In the genomic region with DNA sequence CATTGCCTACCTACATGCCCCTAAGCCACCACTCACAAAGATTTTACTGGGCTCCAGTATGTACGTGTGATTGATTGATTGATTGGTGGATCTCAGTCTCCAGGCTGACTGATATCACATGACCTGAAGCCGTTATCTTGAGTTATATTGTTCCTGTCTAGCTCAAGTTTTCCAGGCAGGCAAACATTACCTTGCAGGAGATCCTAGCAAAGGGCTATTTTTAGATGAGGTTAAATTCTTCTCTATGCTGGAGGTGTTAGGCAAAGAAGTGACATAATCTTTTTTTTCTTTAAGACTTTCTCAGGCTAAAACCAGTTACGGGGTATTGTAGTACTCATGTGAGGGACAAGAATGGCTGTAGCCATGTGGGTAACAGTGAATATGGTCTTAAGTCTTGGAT, we compare ENCODE assay signal across 30 cellular contexts.
"Had no signal": no experiment of that assay in that cellular context is flagged by ENCODE, and none has a peak within 500 bp of the region (broad histone marks: within the 10 kb centered on the region; RNA-seq: fewer than 3 reads in every experiment).

No MANE protein-coding gene starts in this region.

- H3K4me3 ChIP-seq: ascending aorta, breast epithelium had no signal

- H3K4me1 ChIP-seq: ascending aorta, breast epithelium had no signal

- ATAC-seq: activated CD8-positive, alpha-beta T cell treated with anti-CD3 and anti-CD28 coated beads for 36 hours; activated naive CD8-positive, alpha-beta T cell treated with anti-CD3 and anti-CD28 coated beads, Interleukin-2, amount 50 U/mL, for 24 hours; activated T-cell treated with anti-CD3 and anti-CD28 coated beads, Interleukin-2, amount 50 U/mL, for 4 hours; activated T-cell treated with anti-CD3 and anti-CD28 coated beads, Interleukin-2, amount 50 U/mL, for 72 hours; activated T-helper 17 cell treated with anti-CD3 and anti-CD28 coated beads, Interleukin-2, amount 50 U/mL, for 72 hours had no signal

- H3K27ac ChIP-seq: ascending aorta, brain microvascular endothelial cell, breast epithelium, VCaP had no signal

- H3K9me3 ChIP-seq: ascending aorta had no signal

- H3K36me3 ChIP-seq: brain microvascular endothelial cell, breast epithelium had no signal

- DNase-seq: activated B cell treated with CpG ODN at 0.5 μM for 24 hours; activated CD4-positive, alpha-beta memory T cell treated with anti-CD3 and anti-CD28 coated beads for 36 hours; activated CD4-positive, alpha-beta T cell treated with anti-CD3 and anti-CD28 coated beads for 4 hours; activated CD4-positive, alpha-beta T cell treated with anti-CD3 and anti-CD28 coated beads, Interleukin-2, amount 50 U/mL, for 1 hour; activated CD4-positive, alpha-beta T cell treated with anti-CD3 and anti-CD28 coated beads, Interleukin-2, amount 50 U/mL, for 4 hours; activated CD4-positive, CD25-positive, alpha-beta regulatory T cell treated with anti-CD3 and anti-CD28 coated beads, Interleukin-2, amount 50 U/mL, for 72 hours; activated CD8-positive, alpha-beta memory T cell treated with anti-CD3 and anti-CD28 coated beads, Interleukin-2, amount 50 U/mL, for 4 hours; activated CD8-positive, alpha-beta T cell treated with anti-CD3 and anti-CD28 coated beads for 36 hours; activated effector memory CD4-positive, alpha-beta T cell treated with anti-CD3 and anti-CD28 coated beads, Interleukin-2, amount 50 U/mL, for 16 hours; activated gamma-delta T cell treated with Interleukin-2 at 50 U/mL for 16 hours; activated naive CD4-positive, alpha-beta T cell; activated naive CD4-positive, alpha-beta T cell treated with anti-CD3 and anti-CD28 coated beads, Interleukin-2, amount 10 ng/mL, durations not matched to agents 7 days and 5 days; activated naive CD8-positive, alpha-beta T cell treated with anti-CD3 and anti-CD28 coated beads, Interleukin-2, amount 10 ng/mL, durations not matched to agents 7 days and 5 days; activated naive CD8-positive, alpha-beta T cell treated with anti-CD3 and anti-CD28 coated beads, Interleukin-2, amount 50 U/mL, for 24 hours; activated T-cell treated with anti-CD3 and anti-CD28 coated beads for 4 hours; activated T-cell treated with anti-CD3 and anti-CD28 coated beads, Interleukin-2, amount 50 U/mL, for 1 hour; activated T-cell treated with anti-CD3 and anti-CD28 coated beads, Interleukin-2, amount 50 U/mL, for 4 hours; activated T-cell treated with anti-CD3 and anti-CD28 coated beads, Interleukin-2, amount 50 U/mL, for 72 hours; amygdala; anterior cingulate cortex; brain microvascular endothelial cell; cerebellar nuclear complex; SW 1271; T-helper 1 cell; T-helper 2 cell; T-helper 9 cell had no signal

- H3K27me3 ChIP-seq: ascending aorta, brain microvascular endothelial cell, breast epithelium had no signal
